26 cellular contexts compared by ENCODE assay signal in the genomic region with DNA sequence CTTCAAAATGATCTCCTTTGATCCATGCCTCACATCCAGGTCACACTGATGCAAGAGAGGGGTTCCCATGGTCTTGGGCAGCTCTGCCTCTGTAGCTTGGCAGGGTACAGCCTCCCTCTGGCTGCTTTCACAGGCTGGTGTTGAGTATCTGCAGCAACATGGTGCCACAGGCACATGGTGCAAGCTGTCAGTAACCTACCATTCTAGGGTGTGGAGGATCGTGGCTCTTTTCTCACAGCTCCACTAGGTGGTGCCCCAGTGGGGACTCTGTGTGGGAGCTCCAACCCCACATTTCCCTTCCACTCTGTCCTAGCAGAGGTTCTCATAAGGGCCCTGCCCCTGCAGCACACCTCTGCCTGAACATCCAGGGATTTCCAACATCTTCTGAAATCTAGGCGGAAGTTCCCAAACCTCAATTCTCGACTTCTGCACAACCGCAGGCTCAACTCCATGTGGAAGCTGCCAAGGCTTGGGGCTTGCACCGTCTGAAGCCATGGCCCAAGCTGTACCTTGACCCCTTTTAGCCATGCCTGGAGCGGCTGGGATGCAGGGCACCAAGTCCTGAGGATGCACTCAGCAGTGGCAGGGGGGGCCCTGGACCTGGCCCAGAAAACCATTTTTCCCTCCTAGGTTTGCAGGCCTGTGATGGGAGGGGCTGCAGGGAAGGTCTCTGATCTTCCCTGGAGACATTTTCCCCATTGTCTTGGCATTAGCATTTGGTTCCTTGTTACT.
DNase-seq lines count a peak whose midpoint lies in the region; ATAC-seq and TF ChIP-seq lines count a peak whose summit lies in the region.
"Had no signal": no experiment of that assay in that cellular context is flagged by ENCODE, and none has a peak within 500 bp of the region (broad histone marks: within the 10 kb centered on the region; RNA-seq: fewer than 3 reads in every experiment).

No MANE protein-coding gene starts in this region.

- H3K27me3 ChIP-seq in HCT116 (ENCODE audit: insufficient read depth, low read length), result no peaks in the 10 kb centered on the region
- H3K27me3 ChIP-seq: breast epithelium, MG63, Peyer's patch, stomach, vagina had no signal

- H3K9ac ChIP-seq in HCT116 (ENCODE audit: low read length), result no peak overlapping the region

- no peaks in the 10 kb centered on the region for H3K4me1 ChIP-seq in HCT116 (ENCODE audit: control insufficient read depth in 1 of 2, insufficient read depth in 2 of 2, low read length in 2 of 2)
- H3K4me1 ChIP-seq: breast epithelium, Peyer's patch, stomach, vagina had no signal

- BruUV-seq in HCT116 (replicated peaks; lab: Mats Ljungman, UMichigan), result no TSS peak

- TF ChIP-seq POLR2A in HCT116 (IDR thresholded peaks at IDR 0.05; ENCODE audit: borderline replicate concordance, extremely low read depth, insufficient read depth, insufficient read length), result no peak

- no peak for TF ChIP-seq RAD21 in HCT116 (IDR thresholded peaks at IDR 0.05; ENCODE audit: low read depth)

- RAD21 ChIA-PET in HCT116 (lab: Charles Lee; ENCODE audit: low non-redundant PET in 1 of 2, low total read pairs in 2 of 2, uncharacterized antibody in 2 of 2, unreplicated experiment in 2 of 2), result no interaction called here

- no peak overlapping the region for H2AFZ ChIP-seq in HCT116 (ENCODE audit: low read depth, low read length, poor library complexity, severe bottlenecking)

- in situ Hi-C loops in astrocyte of the cerebellum (cut with HindIII; ENCODE audit: low sequenced_read_pairs), result no loop called here

- H3K4me1 Mint-ChIP-seq in activated T-helper 17 cell treated with anti-CD3 and anti-CD28 coated beads, Interleukin-2, amount 50 U/mL, for 72 hours, result no peaks in the 10 kb centered on the region

- H3K4me3 ChIP-seq in HCT116 (replicated peaks in 1 of 2; ENCODE audit: low read depth in 1 of 2, low read length in 2 of 2), result no peak overlapping the region
- no peak overlapping the region for H3K4me3 ChIP-seq in astrocyte of the cerebellum (ENCODE audit: low read depth, low read length)
- H3K4me3 ChIP-seq: breast epithelium, MG63, Peyer's patch, stomach, vagina had no signal

- TF ChIP-seq CTCF in HCT116 (IDR thresholded peaks at IDR 0.05 in 2 of 3, conservative IDR thresholded peaks at IDR 0.05 in 1 of 3; ENCODE audit: borderline replicate concordance in 1 of 3, insufficient read depth in 1 of 3, low read depth in 2 of 3, low read length in 2 of 3), result peak in 1 of 3 experiments; percentile 21; a peak in 1 of 6 replicates
- TF ChIP-seq CTCF in astrocyte of the cerebellum (IDR thresholded peaks at IDR 0.05; ENCODE audit: low read depth, low read length, missing control alignments), result peak; percentile 3

- DNase-seq in ELF-1 (ENCODE audit: low read depth, low spot score) (peak; percentile 5), HCT116 (ENCODE audit: low read depth, low spot score) (no peak), astrocyte of the cerebellum (ENCODE audit: low read depth) (no peak), iPS-NIHi7 (ENCODE audit: extremely low spot score) (peak; percentile 13), sciatic nerve (ENCODE audit: low spot score) (no peak)
- DNase-seq: activated CD4-positive, alpha-beta T cell treated with anti-CD3 and anti-CD28 coated beads for 4 hours; activated CD8-positive, alpha-beta memory T cell treated with anti-CD3 and anti-CD28 coated beads for 24 hours; activated effector memory CD4-positive, alpha-beta T cell treated with Interleukin-2 at 50 U/mL for 16 hours; amygdala; DMS153; glutamatergic neuron; kidney; left ventricle myocardium superior; MG63; NCI-H1930; NCI-H526; Peyer's patch; SHP77; stimulated activated CD4-positive, alpha-beta T cell treated with anti-CD3 and anti-CD28 coated beads, Interleukin-4, amount 100 ng/mL, for 1 hour; stomach had no signal

- H3K27me3 Mint-ChIP-seq in activated T-helper 17 cell treated with anti-CD3 and anti-CD28 coated beads, Interleukin-2, amount 50 U/mL, for 72 hours, result no peaks in the 10 kb centered on the region
- H3K27me3 Mint-ChIP-seq: progenitor cell of endocrine pancreas had no signal

- H3K79me2 ChIP-seq in HCT116 (ENCODE audit: insufficient read depth, low read length), result no peaks in the 10 kb centered on the region

- H3K4me2 ChIP-seq in HCT116 (ENCODE audit: low read length), result no peak overlapping the region

- no peak overlapping the region for H3K4me3 Mint-ChIP-seq in activated T-helper 17 cell treated with anti-CD3 and anti-CD28 coated beads, Interleukin-2, amount 50 U/mL, for 72 hours

- intact Hi-C loops in HCT116 (cut with micrococcal nuclease), result no loop called here
- intact Hi-C loops in sciatic nerve (cut with DNase I), result no loop called here

- no peaks in the 10 kb centered on the region for H3K9me3 ChIP-seq in HCT116 (ENCODE audit: control insufficient read depth in 1 of 2, insufficient read depth in 1 of 2, low read depth in 1 of 2, low read length in 2 of 2)
- H3K9me3 ChIP-seq: breast epithelium, Peyer's patch, stomach, vagina had no signal

- POLR2A ChIA-PET in HCT116 (lab: Charles Lee), result no interaction called here

- H3K36me3 Mint-ChIP-seq in activated T-helper 17 cell treated with anti-CD3 and anti-CD28 coated beads, Interleukin-2, amount 50 U/mL, for 72 hours (ENCODE audit: low read depth), result peaks cover 41% of the 10 kb centered on the region

- H3K9me2 ChIP-seq in HCT116 (ENCODE audit: insufficient read depth), result no peaks in the 10 kb centered on the region

- CTCF ChIA-PET in HCT116 (lab: Charles Lee), result interaction anchor here (0.8 kb wide), 1 partner anchor 9 kb away, joined by 4 read pairs; no protein-coding TSS in a partner anchor

- no peaks in the 10 kb centered on the region for H3K36me3 ChIP-seq in HCT116 (ENCODE audit: control insufficient read depth in 1 of 2, insufficient read depth in 2 of 2, low read length in 2 of 2)
- H3K36me3 ChIP-seq: breast epithelium, Peyer's patch, vagina had no signal

- peaks cover 4% of the 10 kb centered on the region for H3K9me3 Mint-ChIP-seq in activated T-helper 17 cell treated with anti-CD3 and anti-CD28 coated beads, Interleukin-2, amount 50 U/mL, for 72 hours

- H3K27ac Mint-ChIP-seq in activated T-helper 17 cell treated with anti-CD3 and anti-CD28 coated beads, Interleukin-2, amount 50 U/mL, for 72 hours, result no peak overlapping the region
- H3K27ac Mint-ChIP-seq: activated naive CD4-positive, alpha-beta T cell treated with anti-CD3 and anti-CD28 coated beads, Interleukin-2, amount 50 U/mL, for 72 hours; progenitor cell of endocrine pancreas had no signal

- ATAC-seq in HCT116 (peak; percentile 69), sciatic nerve (no peak), HG02938 (IDR thresholded peaks at IDR 0.05; ENCODE audit: unreplicated experiment) (no peak)
- no peak for ATAC-seq in activated T-helper 17 cell treated with anti-CD3 and anti-CD28 coated beads, Interleukin-2, amount 50 U/mL, for 72 hours (replicated peaks)
- ATAC-seq: activated naive CD4-positive, alpha-beta T cell treated with anti-CD3 and anti-CD28 coated beads, Interleukin-2, amount 50 U/mL, for 72 hours; left ventricle myocardium superior had no signal

- no peaks in the 10 kb centered on the region for H4K20me1 ChIP-seq in HCT116 (ENCODE audit: insufficient read depth)

- no peak overlapping the region for H3K27ac ChIP-seq in HCT116 (ENCODE audit: low read depth, low read length)
- H3K27ac ChIP-seq: breast epithelium, Peyer's patch, stomach, vagina had no signal

TF ChIP-seq in HCT116, 20 proteins besides CTCF, POLR2A, EP300 and RAD21:
- TF ChIP-seq EGR1 (IDR thresholded peaks at IDR 0.05; ENCODE audit: low read depth), result no peak
- no peak for TF ChIP-seq SRF (IDR thresholded peaks at IDR 0.05; ENCODE audit: low read depth)
- TF ChIP-seq, protein P1, sequence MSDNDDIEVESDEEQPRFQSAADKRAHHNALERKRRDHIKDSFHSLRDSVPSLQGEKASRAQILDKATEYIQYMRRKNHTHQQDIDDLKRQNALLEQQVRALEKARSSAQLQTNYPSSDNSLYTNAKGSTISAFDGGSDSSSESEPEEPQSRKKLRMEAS (IDR thresholded peaks at IDR 0.05), result no peak
- TF ChIP-seq TCF7L2 (IDR thresholded peaks at IDR 0.05; ENCODE audit: borderline replicate concordance, extremely low read depth, insufficient read depth, insufficient read length), result no peak
- TF ChIP-seq JUND (IDR thresholded peaks at IDR 0.05), result no peak
- no peak for TF ChIP-seq YY1 (IDR thresholded peaks at IDR 0.05; ENCODE audit: extremely low read depth, insufficient replicate concordance, low read depth, low read length)
- TF ChIP-seq, protein P2, sequence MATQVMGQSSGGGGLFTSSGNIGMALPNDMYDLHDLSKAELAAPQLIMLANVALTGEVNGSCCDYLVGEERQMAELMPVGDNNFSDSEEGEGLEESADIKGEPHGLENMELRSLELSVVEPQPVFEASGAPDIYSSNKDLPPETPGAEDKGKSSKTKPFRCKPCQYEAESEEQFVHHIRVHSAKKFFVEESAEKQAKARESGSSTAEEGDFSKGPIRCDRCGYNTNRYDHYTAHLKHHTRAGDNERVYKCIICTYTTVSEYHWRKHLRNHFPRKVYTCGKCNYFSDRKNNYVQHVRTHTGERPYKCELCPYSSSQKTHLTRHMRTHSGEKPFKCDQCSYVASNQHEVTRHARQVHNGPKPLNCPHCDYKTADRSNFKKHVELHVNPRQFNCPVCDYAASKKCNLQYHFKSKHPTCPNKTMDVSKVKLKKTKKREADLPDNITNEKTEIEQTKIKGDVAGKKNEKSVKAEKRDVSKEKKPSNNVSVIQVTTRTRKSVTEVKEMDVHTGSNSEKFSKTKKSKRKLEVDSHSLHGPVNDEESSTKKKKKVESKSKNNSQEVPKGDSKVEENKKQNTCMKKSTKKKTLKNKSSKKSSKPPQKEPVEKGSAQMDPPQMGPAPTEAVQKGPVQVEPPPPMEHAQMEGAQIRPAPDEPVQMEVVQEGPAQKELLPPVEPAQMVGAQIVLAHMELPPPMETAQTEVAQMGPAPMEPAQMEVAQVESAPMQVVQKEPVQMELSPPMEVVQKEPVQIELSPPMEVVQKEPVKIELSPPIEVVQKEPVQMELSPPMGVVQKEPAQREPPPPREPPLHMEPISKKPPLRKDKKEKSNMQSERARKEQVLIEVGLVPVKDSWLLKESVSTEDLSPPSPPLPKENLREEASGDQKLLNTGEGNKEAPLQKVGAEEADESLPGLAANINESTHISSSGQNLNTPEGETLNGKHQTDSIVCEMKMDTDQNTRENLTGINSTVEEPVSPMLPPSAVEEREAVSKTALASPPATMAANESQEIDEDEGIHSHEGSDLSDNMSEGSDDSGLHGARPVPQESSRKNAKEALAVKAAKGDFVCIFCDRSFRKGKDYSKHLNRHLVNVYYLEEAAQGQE (IDR thresholded peaks at IDR 0.05; ENCODE audit: low read depth), result no peak
- TF ChIP-seq EZH2 (IDR thresholded peaks at IDR 0.05), result no peak
- no peak for TF ChIP-seq ELF1 (IDR thresholded peaks at IDR 0.05; ENCODE audit: borderline replicate concordance, low read depth)

Comparison
In these comparisons a context has a peak if more than half of its experiments do, and no peak if none do; other contexts are left out.
1. DNase-seq: peak in ELF-1 (single experiment) and iPS-NIHi7 (single experiment); none in HCT116 (single experiment), astrocyte of the cerebellum (single experiment) and sciatic nerve (single experiment).